9 cellular contexts compared by ENCODE assay signal in the genomic region with DNA sequence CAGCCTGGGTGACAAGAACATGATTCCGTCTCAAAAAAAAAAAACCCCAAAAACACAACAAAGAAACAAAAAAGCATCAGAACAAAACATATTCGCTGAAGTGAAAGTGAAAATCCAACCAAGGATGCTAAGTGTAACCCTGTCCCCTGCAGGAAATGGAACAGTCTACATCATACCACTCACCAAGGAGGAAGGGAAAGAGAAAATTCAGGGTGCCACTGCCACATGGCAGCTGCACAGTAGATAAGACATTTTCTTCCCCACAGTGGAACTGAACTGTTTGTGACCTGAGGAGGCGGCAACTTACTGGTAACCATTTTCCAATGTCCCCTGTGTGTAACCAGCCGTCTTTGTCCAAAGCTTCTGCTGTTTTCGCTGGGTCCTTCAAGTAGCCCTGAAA. TPM values are rescaled to one million over a fixed set of nuclear protein-coding genes. Genes with fewer than 3 reads are reported as not detected.
DNase-seq lines count a peak whose midpoint lies in the region; ATAC-seq and TF ChIP-seq lines count a peak whose summit lies in the region.
"Had no signal": no experiment of that assay in that cellular context is flagged by ENCODE, and none has a peak within 500 bp of the region (broad histone marks: within the 10 kb centered on the region; RNA-seq: fewer than 3 reads in every experiment).

No MANE protein-coding gene starts in this region.

- peaks cover 29% of the 10 kb centered on the region for H3K4me1 Mint-ChIP-seq in activated CD8-positive, alpha-beta T cell treated with anti-CD3 and anti-CD28 coated beads, Interleukin-2, amount 10 ng/mL, durations not matched to agents 7 days and 5 days (ENCODE audit: low read depth)

- TF ChIP-seq EP300 in stomach (IDR thresholded peaks at IDR 0.05), result no peak

- peak overlapping the region; percentile 84 for H3K27ac Mint-ChIP-seq in activated CD8-positive, alpha-beta T cell treated with anti-CD3 and anti-CD28 coated beads, Interleukin-2, amount 10 ng/mL, durations not matched to agents 7 days and 5 days

- H3K9me3 Mint-ChIP-seq in activated CD8-positive, alpha-beta T cell treated with anti-CD3 and anti-CD28 coated beads, Interleukin-2, amount 10 ng/mL, durations not matched to agents 7 days and 5 days (ENCODE audit: insufficient read depth), result no peaks in the 10 kb centered on the region

- CTCF ChIA-PET in activated CD8-positive, alpha-beta T cell treated with anti-CD3 and anti-CD28 coated beads, Interleukin-2, amount 10 ng/mL, durations not matched to agents 7 days and 5 days (lab: Charles Lee), result interaction anchor here (1.1 to 1.7 kb wide), 2 partner anchors 11 to 17 kb away, joined by 4 to 6 read pairs; no protein-coding TSS in a partner anchor

- POLR2A ChIA-PET in activated CD8-positive, alpha-beta T cell treated with anti-CD3 and anti-CD28 coated beads, Interleukin-2, amount 10 ng/mL, durations not matched to agents 7 days and 5 days (lab: Charles Lee), result interaction anchor here (1.3 kb wide), 2 partner anchors 28 to 29 kb away, joined by 5 to 6 read pairs; a partner anchor contains a TSS

- intact Hi-C loops in stomach (cut with DNase I; ENCODE audit: low total_unique reads) (no loop called here), prostate gland (cut with DNase I) (no loop called here)

- 83 to 92% (median 88%) methylated on average over 5 of the region's 5 CpGs for WGBS in stomach, 5 donors
- whole genome bisulfite sequencing in prostate gland, result 95% methylated on average over 5 of the region's 5 CpGs

- TF ChIP-seq POLR2A in stomach (IDR thresholded peaks at IDR 0.05) (no peak), prostate gland (IDR thresholded peaks at IDR 0.05) (no peak)

- peak; percentile 79 for ATAC-seq in HG03103 (IDR thresholded peaks at IDR 0.05; ENCODE audit: low read depth, unreplicated experiment)
- peak; percentile 99 for ATAC-seq in activated CD8-positive, alpha-beta T cell treated with anti-CD3 and anti-CD28 coated beads, Interleukin-2, amount 10 ng/mL, durations not matched to agents 7 days and 5 days
- ATAC-seq in HG02970 (IDR thresholded peaks at IDR 0.05; ENCODE audit: low FRiP score, unreplicated experiment), result no peak

- H3K4me3 Mint-ChIP-seq in activated CD8-positive, alpha-beta T cell treated with anti-CD3 and anti-CD28 coated beads, Interleukin-2, amount 10 ng/mL, durations not matched to agents 7 days and 5 days, result peak overlapping the region; percentile 60

- peaks cover 43% of the 10 kb centered on the region for H3K36me3 Mint-ChIP-seq in activated CD8-positive, alpha-beta T cell treated with anti-CD3 and anti-CD28 coated beads, Interleukin-2, amount 10 ng/mL, durations not matched to agents 7 days and 5 days (ENCODE audit: low read depth)

- no peaks in the 10 kb centered on the region for H3K9me3 ChIP-seq in stomach
- H3K9me3 ChIP-seq in prostate gland, result no peaks in the 10 kb centered on the region

- DNase-seq in GM19240 (ENCODE audit: insufficient read length, low spot score) (peak; percentile 29), NCI-H1092 (lab: John Stamatoyannopoulos, UW) (no peak), stomach (no peak), prostate gland (ENCODE audit: low spot score) (no peak)
- DNase-seq in activated CD8-positive, alpha-beta T cell treated with anti-CD3 and anti-CD28 coated beads, Interleukin-2, amount 10 ng/mL, durations not matched to agents 7 days and 5 days, result peak; percentile 69
- DNase-seq in stimulated activated CD4-positive, alpha-beta T cell treated with anti-CD3 and anti-CD28 coated beads, TNF-alpha, amount 100 ng/mL, for 4 hours (ENCODE audit: low read depth in 3 of 3), result peak in 2 of 3 experiments; percentile 8 to 17

- TF ChIP-seq CTCF in stomach (IDR thresholded peaks at IDR 0.05) (no peak), prostate gland (IDR thresholded peaks at IDR 0.05) (no peak)

- H3K4me3 ChIP-seq in stomach (no peak overlapping the region), prostate gland (no peak overlapping the region)

- H3K27ac ChIP-seq in stomach, result peak overlapping the region in 1 of 5 donors; percentile 14
- peak overlapping the region in 1 of 2 donors; percentile 35 for H3K27ac ChIP-seq in prostate gland
- H3K27ac ChIP-seq: VCaP had no signal

- H3K36me3 ChIP-seq in stomach, result peaks cover 29 to 89% (median 85%) of the 10 kb centered on the region in 4 donors
- peaks cover 9 to 14% of the 10 kb centered on the region in 2 donors for H3K36me3 ChIP-seq in prostate gland

- H3K4me1 ChIP-seq in stomach (peaks cover 0 to 5% (median 0%) of the 10 kb centered on the region in 4 donors), prostate gland (replicated peaks) (no peaks in the 10 kb centered on the region)

- H3K27me3 ChIP-seq in stomach (no peaks in the 10 kb centered on the region), prostate gland (replicated peaks; ENCODE audit: insufficient read depth) (no peaks in the 10 kb centered on the region)

- no peaks in the 10 kb centered on the region for H3K27me3 Mint-ChIP-seq in activated CD8-positive, alpha-beta T cell treated with anti-CD3 and anti-CD28 coated beads, Interleukin-2, amount 10 ng/mL, durations not matched to agents 7 days and 5 days (ENCODE audit: low read depth)

RNA-seq across cellular contexts. Expression of a gene that starts 28.2 kb away (rescaled TPM):
- 10 to 100 TPM; 58.7 to 59.1 TPM for total RNA-seq in activated CD8-positive, alpha-beta T cell treated with anti-CD3 and anti-CD28 coated beads, Interleukin-2, amount 10 ng/mL, durations not matched to agents 7 days and 5 days
- 10 to 100 TPM in 1 of 5 donors, 1 to 10 TPM in 4; 5.8 to 17.8 (median 7.4) TPM for total RNA-seq in stomach
- polyA plus RNA-seq in stomach, result 10 to 100 TPM in 1 of 3 donors, 1 to 10 TPM in 2; 4.1 to 13.1 (median 5.3) TPM
- 10 to 100 TPM in 1 of 2 donors, 1 to 10 TPM in 1; 2.6 to 15.5 TPM for total RNA-seq in prostate gland

Comparison
In these comparisons a context has a peak if more than half of its experiments do, and no peak if none do; other contexts are left out.
1. DNase-seq: peak in GM19240 (single experiment), activated CD8-positive, alpha-beta T cell treated with anti-CD3 and anti-CD28 coated beads, Interleukin-2, amount 10 ng/mL, durations not matched to agents 7 days and 5 days (single experiment) and stimulated activated CD4-positive, alpha-beta T cell treated with anti-CD3 and anti-CD28 coated beads, TNF-alpha, amount 100 ng/mL, for 4 hours (2 of 3); none in NCI-H1092 (single experiment), stomach (single experiment) and prostate gland (single experiment).